11 cellular contexts compared by ENCODE assay signal in the genomic region with DNA sequence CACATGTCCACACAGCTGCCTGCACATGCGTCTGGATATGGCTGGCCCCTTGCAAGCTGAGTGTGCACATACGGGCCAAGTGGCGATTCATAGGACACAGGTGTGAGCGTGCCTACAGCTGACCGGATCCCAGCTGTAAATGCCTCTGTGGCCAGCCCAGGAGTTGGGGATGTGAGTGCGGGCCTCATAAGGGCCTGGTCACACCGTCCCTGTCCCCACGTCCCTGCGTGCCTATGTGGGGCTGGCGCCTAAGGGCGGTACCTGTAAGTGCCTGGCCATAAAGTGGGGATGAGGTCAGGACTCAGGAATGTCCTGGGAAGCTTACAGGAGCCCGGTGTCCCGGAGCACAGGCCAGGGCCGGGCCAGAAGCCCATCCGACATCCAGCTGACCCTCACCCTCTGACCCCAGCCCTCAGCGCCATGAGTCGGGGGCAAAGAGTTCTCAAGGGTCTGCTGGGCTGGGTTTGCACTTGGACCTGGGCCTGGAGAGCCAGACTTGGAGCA. TPM values are rescaled to one million over a fixed set of nuclear protein-coding genes. Genes with fewer than 3 reads are reported as not detected.
DNase-seq lines count a peak whose midpoint lies in the region; ATAC-seq and TF ChIP-seq lines count a peak whose summit lies in the region.
"Had no signal": no experiment of that assay in that cellular context is flagged by ENCODE, and none has a peak within 500 bp of the region (broad histone marks: within the 10 kb centered on the region; RNA-seq: fewer than 3 reads in every experiment).

No MANE protein-coding gene starts in this region.

- peak in 1 of 2 donors; percentile 46 for TF ChIP-seq POLR2A in Peyer's patch (IDR thresholded peaks at IDR 0.05)

- peak overlapping the region in 3 of 4 donors; percentile 66 to 76 (median 71) for H3K27ac ChIP-seq in Peyer's patch
- H3K27ac ChIP-seq in hepatocyte: peak overlapping the region; percentile 86
- no peak overlapping the region for H3K27ac ChIP-seq in smooth muscle cell (ENCODE audit: low read depth)
- H3K27ac ChIP-seq: foreskin keratinocyte had no signal

- no peaks in the 10 kb centered on the region for H3K9me2 ChIP-seq in hepatocyte (replicated peaks; ENCODE audit: insufficient read depth)

- peaks cover 5% of the 10 kb centered on the region for H3F3A ChIP-seq in smooth muscle cell (ENCODE audit: low read depth)

- H3K4me2 ChIP-seq in hepatocyte: peak overlapping the region; percentile 93
- H3K4me2 ChIP-seq in smooth muscle cell: peak overlapping the region; percentile 88

- no peaks in the 10 kb centered on the region for H3K36me3 ChIP-seq in Peyer's patch
- no peaks in the 10 kb centered on the region for H3K36me3 ChIP-seq in hepatocyte (replicated peaks; ENCODE audit: insufficient read depth, low read depth)
- H3K36me3 ChIP-seq in smooth muscle cell (ENCODE audit: low read depth): no peaks in the 10 kb centered on the region

- POLR2A ChIA-PET in activated CD4-positive, alpha-beta memory T cell treated with anti-CD3 and anti-CD28 coated beads, Interleukin-2, amount 10 ng/mL, durations not matched to agents 7 days and 5 days (lab: Charles Lee): interaction anchor here (0.7 to 6.0 kb wide), 8 partner anchors 16 to 204 kb away, joined by 3 to 334 read pairs (median 20); partner anchors contain the start of genes CNN2, GPX4, RNU6-2 and TMEM259
- POLR2A ChIA-PET in activated CD4-positive, alpha-beta memory T cell treated with anti-CD3 and anti-CD28 coated beads for 36 hours (lab: Charles Lee): interaction anchor here (0.6 to 5.1 kb wide), 8 partner anchors 9 to 65 kb away, joined by 3 to 55 read pairs (median 4); partner anchors contain the start of gene GPX4

- no peak for DNase-seq in activated CD4-positive, alpha-beta memory T cell treated with anti-CD3 and anti-CD28 coated beads, Interleukin-2, amount 10 ng/mL, durations not matched to agents 7 days and 5 days
- DNase-seq in activated CD4-positive, alpha-beta memory T cell treated with anti-CD3 and anti-CD28 coated beads for 36 hours: no peak
- peak in 2 of 3 donors; percentile 83 to 86 for DNase-seq in Peyer's patch
- DNase-seq in hepatocyte (ENCODE audit: low spot score): peak; percentile 75
- DNase-seq in smooth muscle cell (lab: John Stamatoyannopoulos, UW; ENCODE audit: unreplicated experiment): no peak
- no peak for DNase-seq in NCI-H128 (lab: John Stamatoyannopoulos, UW; ENCODE audit: unreplicated experiment)
- DNase-seq: NCI-H510A had no signal

- H3K4me1 Mint-ChIP-seq in activated CD4-positive, alpha-beta memory T cell treated with anti-CD3 and anti-CD28 coated beads, Interleukin-2, amount 10 ng/mL, durations not matched to agents 7 days and 5 days: peaks cover 45% of the 10 kb centered on the region
- H3K4me1 Mint-ChIP-seq in activated CD4-positive, alpha-beta memory T cell treated with anti-CD3 and anti-CD28 coated beads for 36 hours (ENCODE audit: low read depth): peaks cover 26% of the 10 kb centered on the region
- H3K4me1 Mint-ChIP-seq: nephron had no signal

- no peaks in the 10 kb centered on the region for H3K9me3 Mint-ChIP-seq in activated CD4-positive, alpha-beta memory T cell treated with anti-CD3 and anti-CD28 coated beads, Interleukin-2, amount 10 ng/mL, durations not matched to agents 7 days and 5 days
- H3K9me3 Mint-ChIP-seq in activated CD4-positive, alpha-beta memory T cell treated with anti-CD3 and anti-CD28 coated beads for 36 hours: no peaks in the 10 kb centered on the region
- H3K9me3 Mint-ChIP-seq: nephron had no signal

- ATAC-seq in GM19395 (IDR thresholded peaks at IDR 0.05; ENCODE audit: unreplicated experiment): no peak
- no peak for ATAC-seq in GM19467 (IDR thresholded peaks at IDR 0.05; ENCODE audit: unreplicated experiment)

- intact Hi-C loops in activated CD4-positive, alpha-beta memory T cell treated with anti-CD3 and anti-CD28 coated beads for 36 hours (cut with micrococcal nuclease): loop anchor here (2.0 kb wide), 1 partner anchor 25 kb away; the partner anchor contains the start of gene ABCA7

- H4K20me1 ChIP-seq in hepatocyte (ENCODE audit: insufficient read depth, poor library complexity, severe bottlenecking): no peaks in the 10 kb centered on the region
- H4K20me1 ChIP-seq in smooth muscle cell (ENCODE audit: low read depth): no peaks in the 10 kb centered on the region

- no peaks in the 10 kb centered on the region for H3K27me3 Mint-ChIP-seq in activated CD4-positive, alpha-beta memory T cell treated with anti-CD3 and anti-CD28 coated beads, Interleukin-2, amount 10 ng/mL, durations not matched to agents 7 days and 5 days
- no peaks in the 10 kb centered on the region for H3K27me3 Mint-ChIP-seq in activated CD4-positive, alpha-beta memory T cell treated with anti-CD3 and anti-CD28 coated beads for 36 hours

- H3K9me3 ChIP-seq in Peyer's patch (no peaks in the 10 kb centered on the region), hepatocyte (ENCODE audit: low read depth) (no peaks in the 10 kb centered on the region), smooth muscle cell (replicated peaks; ENCODE audit: low read depth) (no peaks in the 10 kb centered on the region)

- H3K4me3 ChIP-seq in Peyer's patch: peak overlapping the region in 2 of 4 donors; percentile 1 to 58
- no peak overlapping the region for H3K4me3 ChIP-seq in hepatocyte
- H3K4me3 ChIP-seq in smooth muscle cell: no peak overlapping the region

- no peak overlapping the region for H2AFZ ChIP-seq in hepatocyte
- H2AFZ ChIP-seq in smooth muscle cell (ENCODE audit: low read depth): no peak overlapping the region

- H3K27me3 ChIP-seq in Peyer's patch: peaks cover 0 to 25% of the 10 kb centered on the region in 2 donors
- H3K27me3 ChIP-seq in hepatocyte: peaks cover 35% of the 10 kb centered on the region
- H3K27me3 ChIP-seq in smooth muscle cell (ENCODE audit: low read depth): peaks cover 29% of the 10 kb centered on the region

- WGBS in hepatocyte (ENCODE audit: low lambda C conversion rate, missing lambda C conversion rate): 44% methylated on average over 17 of the region's 17 CpGs
- WGBS in smooth muscle cell (ENCODE audit: low lambda C conversion rate): 49% methylated on average over 17 of the region's 17 CpGs

- peaks cover 25% of the 10 kb centered on the region for H3K36me3 Mint-ChIP-seq in activated CD4-positive, alpha-beta memory T cell treated with anti-CD3 and anti-CD28 coated beads, Interleukin-2, amount 10 ng/mL, durations not matched to agents 7 days and 5 days (ENCODE audit: low read depth)
- peaks cover 12% of the 10 kb centered on the region for H3K36me3 Mint-ChIP-seq in activated CD4-positive, alpha-beta memory T cell treated with anti-CD3 and anti-CD28 coated beads for 36 hours

- H3K4me3 Mint-ChIP-seq in activated CD4-positive, alpha-beta memory T cell treated with anti-CD3 and anti-CD28 coated beads, Interleukin-2, amount 10 ng/mL, durations not matched to agents 7 days and 5 days: peak overlapping the region; percentile 47
- no peak overlapping the region for H3K4me3 Mint-ChIP-seq in activated CD4-positive, alpha-beta memory T cell treated with anti-CD3 and anti-CD28 coated beads for 36 hours

- TF ChIP-seq CTCF in Peyer's patch (IDR thresholded peaks at IDR 0.05) (no peak), hepatocyte (IDR thresholded peaks at IDR 0.05; ENCODE audit: poor library complexity) (no peak), smooth muscle cell (IDR thresholded peaks at IDR 0.05; ENCODE audit: borderline replicate concordance, insufficient read depth, poor library complexity, severe bottlenecking) (no peak)

- CTCF ChIA-PET in activated CD4-positive, alpha-beta memory T cell treated with anti-CD3 and anti-CD28 coated beads, Interleukin-2, amount 10 ng/mL, durations not matched to agents 7 days and 5 days (lab: Charles Lee): interaction anchor here (1.2 to 4.6 kb wide), 3 partner anchors 10 to 29 kb away, joined by 3 to 56 read pairs (median 6); no protein-coding TSS in a partner anchor
- CTCF ChIA-PET in activated CD4-positive, alpha-beta memory T cell treated with anti-CD3 and anti-CD28 coated beads for 36 hours (lab: Charles Lee): interaction anchor here (0.9 to 5.2 kb wide), 13 partner anchors 9 to 203 kb away, joined by 3 to 41 read pairs (median 4); partner anchors contain the start of genes ABCA7, CIRBP, POLR2E and RNU6-2

- peak overlapping the region; percentile 49 for H3K27ac Mint-ChIP-seq in activated CD4-positive, alpha-beta memory T cell treated with anti-CD3 and anti-CD28 coated beads, Interleukin-2, amount 10 ng/mL, durations not matched to agents 7 days and 5 days
- no peak overlapping the region for H3K27ac Mint-ChIP-seq in activated CD4-positive, alpha-beta memory T cell treated with anti-CD3 and anti-CD28 coated beads for 36 hours
- H3K27ac Mint-ChIP-seq: nephron had no signal

- H3K79me2 ChIP-seq in hepatocyte (no peaks in the 10 kb centered on the region), smooth muscle cell (ENCODE audit: low read depth) (no peaks in the 10 kb centered on the region)

- peaks cover 0 to 51% (median 31%) of the 10 kb centered on the region in 4 donors for H3K4me1 ChIP-seq in Peyer's patch
- H3K4me1 ChIP-seq in hepatocyte (ENCODE audit: insufficient read depth): peaks cover 28% of the 10 kb centered on the region
- H3K4me1 ChIP-seq in smooth muscle cell (ENCODE audit: low read depth): peaks cover 6% of the 10 kb centered on the region

- H3K9ac ChIP-seq in smooth muscle cell (ENCODE audit: low read depth): no peak overlapping the region

RNA-seq across cellular contexts. Expression of gene ARHGAP45, which starts 1.3 kb away (rescaled TPM):
- 100 to 1,000 TPM; 419 to 437 TPM for total RNA-seq in activated CD4-positive, alpha-beta memory T cell treated with anti-CD3 and anti-CD28 coated beads, Interleukin-2, amount 10 ng/mL, durations not matched to agents 7 days and 5 days
- total RNA-seq in activated CD4-positive, alpha-beta memory T cell treated with anti-CD3 and anti-CD28 coated beads for 36 hours: 100 to 1,000 TPM; 136 to 142 TPM
- total RNA-seq in Peyer's patch (100 to 1,000 TPM in 2 of 4 donors, 10 to 100 TPM in 2; 82.6 to 187 (median 118) TPM), hepatocyte (11.0 and 12.9 TPM in 2 replicates), smooth muscle cell (4.4 and 8.7 TPM in 2 replicates)
- polyA plus RNA-seq in hepatocyte (16.0 and 18.3 TPM in 2 replicates), smooth muscle cell (8.0 and 13.9 TPM in 2 replicates)

RNA-seq across cellular contexts. Expression of gene ABCA7, which starts 25.8 kb away (rescaled TPM):
- 10 to 100 TPM; 92.7 to 95.1 TPM for total RNA-seq in activated CD4-positive, alpha-beta memory T cell treated with anti-CD3 and anti-CD28 coated beads, Interleukin-2, amount 10 ng/mL, durations not matched to agents 7 days and 5 days
- total RNA-seq in activated CD4-positive, alpha-beta memory T cell treated with anti-CD3 and anti-CD28 coated beads for 36 hours: 10 to 100 TPM; 28.3 to 29.3 TPM
- total RNA-seq in Peyer's patch: 100 to 1,000 TPM in 1 of 4 donors, 10 to 100 TPM in 3; 30.1 to 162 (median 72.1) TPM
- 8.2 and 17.8 TPM in 2 replicates for total RNA-seq in hepatocyte
- polyA plus RNA-seq in hepatocyte: 26.8 and 38.1 TPM in 2 replicates
- 4.1 and 5.0 TPM in 2 replicates for total RNA-seq in smooth muscle cell
- polyA plus RNA-seq in smooth muscle cell: 11.8 and 26.5 TPM in 2 replicates

RNA-seq across cellular contexts. Expression of gene POLR2E, which starts 29.5 kb away (rescaled TPM):
- total RNA-seq in activated CD4-positive, alpha-beta memory T cell treated with anti-CD3 and anti-CD28 coated beads, Interleukin-2, amount 10 ng/mL, durations not matched to agents 7 days and 5 days: 100 to 1,000 TPM; 116 to 120 TPM
- total RNA-seq in activated CD4-positive, alpha-beta memory T cell treated with anti-CD3 and anti-CD28 coated beads for 36 hours: 100 to 1,000 TPM; 204 to 207 TPM
- total RNA-seq in Peyer's patch: 100 to 1,000 TPM in 2 of 4 donors, 10 to 100 TPM in 2; 74.3 to 107 (median 96.9) TPM
- total RNA-seq in hepatocyte: 126 and 170 TPM in 2 replicates
- 326 and 328 TPM in 2 replicates for polyA plus RNA-seq in hepatocyte
- 99.1 and 114 TPM in 2 replicates for total RNA-seq in smooth muscle cell
- polyA plus RNA-seq in smooth muscle cell: 235 and 260 TPM in 2 replicates

RNA-seq across cellular contexts. Expression of gene GPX4, which starts 38.1 kb away (rescaled TPM):
- total RNA-seq in activated CD4-positive, alpha-beta memory T cell treated with anti-CD3 and anti-CD28 coated beads, Interleukin-2, amount 10 ng/mL, durations not matched to agents 7 days and 5 days: 100 to 1,000 TPM; 141 to 148 TPM
- 100 to 1,000 TPM; 274 to 275 TPM for total RNA-seq in activated CD4-positive, alpha-beta memory T cell treated with anti-CD3 and anti-CD28 coated beads for 36 hours
- total RNA-seq in Peyer's patch (100 to 1,000 TPM; 258 to 493 (median 326) TPM), hepatocyte (524 and 539 TPM in 2 replicates), smooth muscle cell (319 and 325 TPM in 2 replicates)
- polyA plus RNA-seq in hepatocyte (729 and 735 TPM in 2 replicates), smooth muscle cell (441 and 450 TPM in 2 replicates)

RNA-seq across cellular contexts. Expression of gene CNN2, which starts 39.2 kb away (rescaled TPM):
- 100 to 1,000 TPM; 513 to 519 TPM for total RNA-seq in activated CD4-positive, alpha-beta memory T cell treated with anti-CD3 and anti-CD28 coated beads, Interleukin-2, amount 10 ng/mL, durations not matched to agents 7 days and 5 days
- 100 to 1,000 TPM; 123 to 130 TPM for total RNA-seq in activated CD4-positive, alpha-beta memory T cell treated with anti-CD3 and anti-CD28 coated beads for 36 hours
- total RNA-seq in Peyer's patch (10 to 100 TPM; 20.6 to 47.0 (median 22.6) TPM), hepatocyte (88.5 and 115 TPM in 2 replicates), smooth muscle cell (150 and 155 TPM in 2 replicates)
- polyA plus RNA-seq in hepatocyte (229 and 247 TPM in 2 replicates), smooth muscle cell (392 and 404 TPM in 2 replicates)

Comparison
In these comparisons a context has a peak if more than half of its experiments do, and no peak if none do; other contexts are left out.
1. DNase-seq: peak in Peyer's patch (2 of 3) and hepatocyte (single experiment); none in activated CD4-positive, alpha-beta memory T cell treated with anti-CD3 and anti-CD28 coated beads, Interleukin-2, amount 10 ng/mL, durations not matched to agents 7 days and 5 days (single experiment), activated CD4-positive, alpha-beta memory T cell treated with anti-CD3 and anti-CD28 coated beads for 36 hours (single experiment), smooth muscle cell (single experiment) and NCI-H128 (single experiment).